In genomic region chr12:64678835-64679234, GRCh38 we compare ENCODE assay signal across 2 cellular contexts.
TF ChIP-seq lines count a peak whose summit lies in the region.

No MANE protein-coding gene starts in this region.

TF ChIP-seq in SK-N-SH, 30 proteins besides CTCF, POLR2A, EP300 and RAD21 (continued from another document):
- TF ChIP-seq TAF1 (IDR thresholded peaks at IDR 0.05; ENCODE audit: borderline replicate concordance, low read depth, low read length) (no peak), SMC3 (IDR thresholded peaks at IDR 0.05; ENCODE audit: low read depth, low read length) (no peak), CHD2 (IDR thresholded peaks at IDR 0.05; ENCODE audit: low read length, partially characterized antibody) (no peak), REST (IDR thresholded peaks at IDR 0.05; ENCODE audit: low read depth, low read length) (no peak), RXRA (IDR thresholded peaks at IDR 0.05; ENCODE audit: borderline replicate concordance, low read depth) (no peak), GABPA (IDR thresholded peaks at IDR 0.05; ENCODE audit: low read depth) (no peak), USF2 (IDR thresholded peaks at IDR 0.05; ENCODE audit: borderline replicate concordance, low read depth, low read length) (no peak), USF1 (IDR thresholded peaks at IDR 0.05; ENCODE audit: borderline replicate concordance, low read depth) (no peak), FOSL2 (IDR thresholded peaks at IDR 0.05; ENCODE audit: borderline replicate concordance, low read depth) (no peak), TEAD4 (IDR thresholded peaks at IDR 0.05; ENCODE audit: borderline replicate concordance, insufficient read depth) (no peak), SIN3A (IDR thresholded peaks at IDR 0.05; ENCODE audit: borderline replicate concordance, low read depth, low read length) (no peak), NFIC (IDR thresholded peaks at IDR 0.05; ENCODE audit: borderline replicate concordance) (no peak), FOXM1 (IDR thresholded peaks at IDR 0.05; ENCODE audit: low read depth) (no peak), YY1 (IDR thresholded peaks at IDR 0.05; ENCODE audit: low read depth) (no peak)

TF ChIP-seq in SK-N-SH treated with all-trans-retinoic acid at 6 μM for 48 hours, 23 proteins besides CTCF, POLR2A, EP300 and RAD21 (continued from another document):
- TF ChIP-seq POU6F1 (CRISPR knock-in tag; IDR thresholded peaks at IDR 0.05; ENCODE audit: borderline replicate concordance, low read depth) (no peak), TSHZ2 (CRISPR knock-in tag; IDR thresholded peaks at IDR 0.05) (no peak), ESRRG (CRISPR knock-in tag; IDR thresholded peaks at IDR 0.05) (no peak), ZFP30 (CRISPR knock-in tag; IDR thresholded peaks at IDR 0.05) (no peak), OSR1 (CRISPR knock-in tag; IDR thresholded peaks at IDR 0.05) (no peak), ZNF565 (CRISPR knock-in tag; conservative IDR thresholded peaks at IDR 0.05; ENCODE audit: low read depth) (no peak), TOX (CRISPR knock-in tag; IDR thresholded peaks at IDR 0.05; ENCODE audit: borderline replicate concordance) (no peak), PPARA (CRISPR knock-in tag; IDR thresholded peaks at IDR 0.05; ENCODE audit: borderline replicate concordance) (no peak), SNAI2 (CRISPR knock-in tag; IDR thresholded peaks at IDR 0.05) (no peak), ZNF70 (CRISPR knock-in tag; IDR thresholded peaks at IDR 0.05) (no peak), ISL1 (CRISPR knock-in tag; IDR thresholded peaks at IDR 0.05) (no peak), ZNF8 (CRISPR knock-in tag; IDR thresholded peaks at IDR 0.05) (no peak), CREB5 (CRISPR knock-in tag; IDR thresholded peaks at IDR 0.05; ENCODE audit: low read depth) (no peak)
